ENCODE assay signal across 8 cellular contexts in the genomic region with DNA sequence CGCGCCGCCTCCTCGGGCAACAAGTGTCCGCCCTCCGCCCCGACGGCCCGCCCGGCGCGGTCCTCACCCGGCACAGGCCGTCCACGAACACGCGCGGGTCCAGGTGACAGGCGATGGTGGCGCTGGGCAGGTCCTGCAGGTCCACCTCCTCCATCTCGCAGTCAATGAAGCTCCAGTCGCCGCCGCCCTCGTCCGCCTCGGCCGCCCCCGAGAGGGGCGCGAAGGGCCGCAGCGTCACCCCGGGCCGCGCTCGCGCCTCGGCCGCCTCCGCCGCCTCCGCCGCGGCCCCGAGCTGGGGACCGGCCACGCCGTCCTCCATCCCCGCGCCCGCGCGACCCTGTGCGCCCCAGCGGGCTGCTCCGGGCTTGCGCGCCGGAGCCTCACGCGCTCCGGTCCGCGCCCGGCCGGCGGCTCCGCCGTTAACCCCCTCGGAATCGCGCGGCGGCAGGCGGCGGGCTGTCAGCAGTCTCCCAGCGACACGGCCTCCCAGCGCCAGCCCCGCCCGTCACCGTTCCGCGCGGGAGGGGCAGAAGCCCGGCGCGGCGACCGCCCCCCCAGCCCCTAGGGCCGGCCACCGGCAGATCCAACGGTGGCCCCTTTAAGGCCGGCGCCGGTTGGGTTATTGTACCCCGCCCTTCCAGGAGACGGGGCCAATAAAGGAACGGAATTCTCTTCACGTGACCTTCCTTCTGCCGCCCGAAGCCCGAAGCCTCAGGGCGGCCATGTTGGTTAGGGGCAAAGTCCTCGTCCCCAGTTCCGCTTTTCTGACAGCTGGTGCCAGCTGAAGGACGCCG. TPM values are rescaled to one million over a fixed set of nuclear protein-coding genes. Genes with fewer than 3 reads are reported as not detected.
DNase-seq lines count a peak whose midpoint lies in the region; ATAC-seq and TF ChIP-seq lines count a peak whose summit lies in the region.

Gene RCAN1 (minus strand): TSS at position 421 of the 794 bp plus-strand sequence. CDS start 102 bp downstream, at position 319.

- peak within 1 kb of the TSS; percentile 83 for H3K4me3 Mint-ChIP-seq in central memory CD8-positive, alpha-beta T cell

- peak within 1 kb of the TSS; percentile 72 to 95 (median 84) for H3K27ac ChIP-seq in spleen

- H3K9me3 Mint-ChIP-seq in central memory CD8-positive, alpha-beta T cell: no peaks in the 10 kb centered on the region

- H3K27me3 Mint-ChIP-seq in central memory CD8-positive, alpha-beta T cell: peaks cover under 1% of the 10 kb centered on the region

- no peaks in the 10 kb centered on the region for H3K36me3 Mint-ChIP-seq in central memory CD8-positive, alpha-beta T cell (ENCODE audit: insufficient read depth)

- H3K4me1 ChIP-seq in spleen: peaks cover 0 to 38% (median 22%) of the 10 kb centered on the region in 6 donors

- ATAC-seq in GM19025 (IDR thresholded peaks at IDR 0.05; ENCODE audit: low read depth, unreplicated experiment) (peak; percentile 95), HG03280 (IDR thresholded peaks at IDR 0.05; ENCODE audit: unreplicated experiment) (peak; percentile 96)
- peak; percentile 97 to 98 for ATAC-seq in activated CD4-positive, CD25-positive, alpha-beta regulatory T cell treated with anti-CD3 and anti-CD28 coated beads, Interleukin-2, amount 50 U/mL, for 24 hours
- peak; percentile 97 for ATAC-seq in central memory CD8-positive, alpha-beta T cell (replicated peaks; ENCODE audit: extremely low read depth, poor library complexity, severe bottlenecking)

- peak; percentile 75 for DNase-seq in AG09319 (ENCODE audit: extremely low read depth, low read depth)
- peak; percentile 98 for DNase-seq in NCI-H345 (lab: John Stamatoyannopoulos, UW)
- DNase-seq in central memory CD8-positive, alpha-beta T cell (ENCODE audit: low spot score in 2 of 2): peak; percentile 67 to 71
- peak; percentile 92 for DNase-seq in iris pigment epithelial cell (ENCODE audit: low read depth)
- DNase-seq in spleen: peak; percentile 95

- no peaks in the 10 kb centered on the region for H3K9me3 ChIP-seq in spleen

- TF ChIP-seq CTCF in AG09319 (IDR thresholded peaks at IDR 0.05; ENCODE audit: low read depth, low read length) (no peak), spleen (IDR thresholded peaks at IDR 0.05 in 8 of 11, conservative IDR thresholded peaks at IDR 0.05 in 3 of 11) (peak in 2 of 11 experiments; percentile 23 to 24)

- H3K4me1 Mint-ChIP-seq in central memory CD8-positive, alpha-beta T cell: peaks cover 30% of the 10 kb centered on the region

- H3K4me3 ChIP-seq in spleen: peak within 1 kb of the TSS; percentile 69 to 97 (median 78)

- no peaks in the 10 kb centered on the region for H3K27me3 ChIP-seq in spleen (replicated peaks in 1 of 7)

- intact Hi-C loops in spleen (cut with DNase I; ENCODE audit: low total_unique reads): loop anchor here (5.0 kb wide), 1 partner anchor 698 kb away; the partner anchor contains the start of gene ATP5PO

- WGBS in spleen, 5 donors: 0 to 1% (median 0%) methylated on average over 7 to 109 of the region's 109 CpGs

- peak within 1 kb of the TSS; percentile 90 for H3K27ac Mint-ChIP-seq in central memory CD8-positive, alpha-beta T cell (ENCODE audit: low read depth)

- H3K36me3 ChIP-seq in spleen: no peaks in the 10 kb centered on the region

- no peak for TF ChIP-seq POLR2A in spleen (IDR thresholded peaks at IDR 0.05)

RNA-seq across cellular contexts. Expression of gene RCAN1, which starts in this region (rescaled TPM):
- 10 to 100 TPM; 14.0 to 28.6 (median 14.8) TPM for total RNA-seq in spleen
- polyA plus RNA-seq in spleen: 10 to 100 TPM in 1 of 3 donors, 1 to 10 TPM in 2; 5.3 to 15.9 (median 8.1) TPM

Comparison
In these comparisons a context has a peak if more than half of its experiments do, and no peak if none do; other contexts are left out.
1. Peak in every context shown above with its lines: DNase-seq, ATAC-seq, H3K4me3 ChIP-seq and H3K27ac ChIP-seq.